Comparison of ENCODE assay signal across 1 cellular context in genomic region chr9:79567671-79568098, GRCh38.
TF ChIP-seq lines count a peak whose summit lies in the region.

No MANE protein-coding gene starts in this region.

TF ChIP-seq in H1, 55 proteins besides CTCF, POLR2A, EP300 and RAD21 (continued from another document):
- TF ChIP-seq CTBP2 (IDR thresholded peaks at IDR 0.05; ENCODE audit: borderline replicate concordance, insufficient read depth, insufficient read length, low read length) (no peak), TBP (IDR thresholded peaks at IDR 0.05; ENCODE audit: low read depth, low read length) (no peak), CEBPB (IDR thresholded peaks at IDR 0.05; ENCODE audit: low read depth, low read length) (no peak), CHD1 (IDR thresholded peaks at IDR 0.05; ENCODE audit: low read depth, low read length) (no peak), KDM4A (IDR thresholded peaks at IDR 0.05; ENCODE audit: low read depth, low read length, severe bottlenecking) (no peak), HDAC6 (IDR thresholded peaks at IDR 0.05; ENCODE audit: low read depth, low read length) (no peak), TAF7 (optimal IDR thresholded peaks at IDR 0.05; ENCODE audit: borderline replicate concordance, low read depth, low read length) (no peak), PHF8 (conservative IDR thresholded peaks at IDR 0.05; ENCODE audit: low read depth, low read length) (no peak), CBX8 (IDR thresholded peaks at IDR 0.05; ENCODE audit: borderline replicate concordance, low read depth, low read length) (no peak)
- TF ChIP-seq, protein P1, sequence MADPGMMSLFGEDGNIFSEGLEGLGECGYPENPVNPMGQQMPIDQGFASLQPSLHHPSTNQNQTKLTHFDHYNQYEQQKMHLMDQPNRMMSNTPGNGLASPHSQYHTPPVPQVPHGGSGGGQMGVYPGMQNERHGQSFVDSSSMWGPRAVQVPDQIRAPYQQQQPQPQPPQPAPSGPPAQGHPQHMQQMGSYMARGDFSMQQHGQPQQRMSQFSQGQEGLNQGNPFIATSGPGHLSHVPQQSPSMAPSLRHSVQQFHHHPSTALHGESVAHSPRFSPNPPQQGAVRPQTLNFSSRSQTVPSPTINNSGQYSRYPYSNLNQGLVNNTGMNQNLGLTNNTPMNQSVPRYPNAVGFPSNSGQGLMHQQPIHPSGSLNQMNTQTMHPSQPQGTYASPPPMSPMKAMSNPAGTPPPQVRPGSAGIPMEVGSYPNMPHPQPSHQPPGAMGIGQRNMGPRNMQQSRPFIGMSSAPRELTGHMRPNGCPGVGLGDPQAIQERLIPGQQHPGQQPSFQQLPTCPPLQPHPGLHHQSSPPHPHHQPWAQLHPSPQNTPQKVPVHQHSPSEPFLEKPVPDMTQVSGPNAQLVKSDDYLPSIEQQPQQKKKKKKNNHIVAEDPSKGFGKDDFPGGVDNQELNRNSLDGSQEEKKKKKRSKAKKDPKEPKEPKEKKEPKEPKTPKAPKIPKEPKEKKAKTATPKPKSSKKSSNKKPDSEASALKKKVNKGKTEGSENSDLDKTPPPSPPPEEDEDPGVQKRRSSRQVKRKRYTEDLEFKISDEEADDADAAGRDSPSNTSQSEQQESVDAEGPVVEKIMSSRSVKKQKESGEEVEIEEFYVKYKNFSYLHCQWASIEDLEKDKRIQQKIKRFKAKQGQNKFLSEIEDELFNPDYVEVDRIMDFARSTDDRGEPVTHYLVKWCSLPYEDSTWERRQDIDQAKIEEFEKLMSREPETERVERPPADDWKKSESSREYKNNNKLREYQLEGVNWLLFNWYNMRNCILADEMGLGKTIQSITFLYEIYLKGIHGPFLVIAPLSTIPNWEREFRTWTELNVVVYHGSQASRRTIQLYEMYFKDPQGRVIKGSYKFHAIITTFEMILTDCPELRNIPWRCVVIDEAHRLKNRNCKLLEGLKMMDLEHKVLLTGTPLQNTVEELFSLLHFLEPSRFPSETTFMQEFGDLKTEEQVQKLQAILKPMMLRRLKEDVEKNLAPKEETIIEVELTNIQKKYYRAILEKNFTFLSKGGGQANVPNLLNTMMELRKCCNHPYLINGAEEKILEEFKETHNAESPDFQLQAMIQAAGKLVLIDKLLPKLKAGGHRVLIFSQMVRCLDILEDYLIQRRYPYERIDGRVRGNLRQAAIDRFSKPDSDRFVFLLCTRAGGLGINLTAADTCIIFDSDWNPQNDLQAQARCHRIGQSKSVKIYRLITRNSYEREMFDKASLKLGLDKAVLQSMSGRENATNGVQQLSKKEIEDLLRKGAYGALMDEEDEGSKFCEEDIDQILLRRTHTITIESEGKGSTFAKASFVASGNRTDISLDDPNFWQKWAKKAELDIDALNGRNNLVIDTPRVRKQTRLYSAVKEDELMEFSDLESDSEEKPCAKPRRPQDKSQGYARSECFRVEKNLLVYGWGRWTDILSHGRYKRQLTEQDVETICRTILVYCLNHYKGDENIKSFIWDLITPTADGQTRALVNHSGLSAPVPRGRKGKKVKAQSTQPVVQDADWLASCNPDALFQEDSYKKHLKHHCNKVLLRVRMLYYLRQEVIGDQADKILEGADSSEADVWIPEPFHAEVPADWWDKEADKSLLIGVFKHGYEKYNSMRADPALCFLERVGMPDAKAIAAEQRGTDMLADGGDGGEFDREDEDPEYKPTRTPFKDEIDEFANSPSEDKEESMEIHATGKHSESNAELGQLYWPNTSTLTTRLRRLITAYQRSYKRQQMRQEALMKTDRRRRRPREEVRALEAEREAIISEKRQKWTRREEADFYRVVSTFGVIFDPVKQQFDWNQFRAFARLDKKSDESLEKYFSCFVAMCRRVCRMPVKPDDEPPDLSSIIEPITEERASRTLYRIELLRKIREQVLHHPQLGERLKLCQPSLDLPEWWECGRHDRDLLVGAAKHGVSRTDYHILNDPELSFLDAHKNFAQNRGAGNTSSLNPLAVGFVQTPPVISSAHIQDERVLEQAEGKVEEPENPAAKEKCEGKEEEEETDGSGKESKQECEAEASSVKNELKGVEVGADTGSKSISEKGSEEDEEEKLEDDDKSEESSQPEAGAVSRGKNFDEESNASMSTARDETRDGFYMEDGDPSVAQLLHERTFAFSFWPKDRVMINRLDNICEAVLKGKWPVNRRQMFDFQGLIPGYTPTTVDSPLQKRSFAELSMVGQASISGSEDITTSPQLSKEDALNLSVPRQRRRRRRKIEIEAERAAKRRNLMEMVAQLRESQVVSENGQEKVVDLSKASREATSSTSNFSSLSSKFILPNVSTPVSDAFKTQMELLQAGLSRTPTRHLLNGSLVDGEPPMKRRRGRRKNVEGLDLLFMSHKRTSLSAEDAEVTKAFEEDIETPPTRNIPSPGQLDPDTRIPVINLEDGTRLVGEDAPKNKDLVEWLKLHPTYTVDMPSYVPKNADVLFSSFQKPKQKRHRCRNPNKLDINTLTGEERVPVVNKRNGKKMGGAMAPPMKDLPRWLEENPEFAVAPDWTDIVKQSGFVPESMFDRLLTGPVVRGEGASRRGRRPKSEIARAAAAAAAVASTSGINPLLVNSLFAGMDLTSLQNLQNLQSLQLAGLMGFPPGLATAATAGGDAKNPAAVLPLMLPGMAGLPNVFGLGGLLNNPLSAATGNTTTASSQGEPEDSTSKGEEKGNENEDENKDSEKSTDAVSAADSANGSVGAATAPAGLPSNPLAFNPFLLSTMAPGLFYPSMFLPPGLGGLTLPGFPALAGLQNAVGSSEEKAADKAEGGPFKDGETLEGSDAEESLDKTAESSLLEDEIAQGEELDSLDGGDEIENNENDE (IDR thresholded peaks at IDR 0.05; ENCODE audit: insufficient replicate concordance, low read length) = no peak
